Comparison of ENCODE assay signal across 8 cellular contexts in the genomic region with DNA sequence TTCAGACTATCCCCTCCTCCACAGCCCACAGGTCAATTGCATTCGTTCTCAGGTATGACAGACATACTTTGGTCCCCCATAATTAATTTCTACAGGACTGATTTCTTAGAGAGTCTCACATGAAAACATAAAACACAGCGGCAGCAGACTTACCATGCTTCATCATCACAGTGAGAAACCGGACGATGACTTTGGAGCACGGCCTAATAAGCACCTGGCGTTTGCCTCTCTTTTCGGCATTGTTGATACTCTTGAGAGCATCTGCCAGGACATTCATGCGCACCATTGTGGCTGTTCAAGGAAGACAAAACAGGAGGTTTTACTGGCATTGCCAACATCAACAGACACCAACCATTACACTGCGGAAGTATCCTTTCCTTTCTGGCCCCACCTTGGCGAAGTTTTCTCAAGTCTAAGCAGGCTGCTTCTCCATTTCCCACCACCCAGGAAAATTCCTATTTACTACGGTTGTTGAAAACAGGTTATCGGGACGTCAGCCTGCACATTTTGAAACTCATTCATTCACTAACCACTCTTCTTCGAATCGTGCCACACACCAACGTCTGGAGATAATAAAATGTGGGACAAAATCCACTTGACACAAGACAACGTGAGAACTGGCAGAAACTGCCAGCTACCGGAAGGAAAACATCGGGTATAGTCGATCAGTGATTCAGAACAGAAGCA. TPM values are rescaled to one million over a fixed set of nuclear protein-coding genes. Genes with fewer than 3 reads are reported as not detected.
A peak's percentile ranks its signal among the peaks of the same experiment; 100 is the strongest.
DNase-seq lines count a peak whose midpoint lies in the region; ATAC-seq and TF ChIP-seq lines count a peak whose summit lies in the region.

No MANE protein-coding gene starts in this region.

- no peaks in the 10 kb centered on the region for H3K27me3 Mint-ChIP-seq in activated T-cell treated with anti-CD3 and anti-CD28 coated beads, Interleukin-2, amount 50 U/mL, for 72 hours (ENCODE audit: low read depth)
- no peaks in the 10 kb centered on the region for H3K27me3 Mint-ChIP-seq in activated naive CD8-positive, alpha-beta T cell treated with anti-CD3 and anti-CD28 coated beads, Interleukin-2, amount 10 ng/mL, durations not matched to agents 7 days and 5 days

- H3K4me3 ChIP-seq in left lung (peak overlapping the region; percentile 78 to 79), transverse colon (peak overlapping the region; percentile 70 to 88 (median 82))

- no peak for TF ChIP-seq CTCF in left lung (IDR thresholded peaks at IDR 0.05)
- no peak for TF ChIP-seq CTCF in transverse colon (IDR thresholded peaks at IDR 0.05)

- H3K27ac Mint-ChIP-seq in activated T-cell treated with anti-CD3 and anti-CD28 coated beads, Interleukin-2, amount 50 U/mL, for 72 hours = peak overlapping the region; percentile 99
- H3K27ac Mint-ChIP-seq in activated naive CD8-positive, alpha-beta T cell treated with anti-CD3 and anti-CD28 coated beads, Interleukin-2, amount 10 ng/mL, durations not matched to agents 7 days and 5 days = peak overlapping the region; percentile 94

- 9 to 11% methylated on average over 4 to 20 of the region's 20 CpGs for WGBS in transverse colon (ENCODE audit: low coverage in 1 of 2), 2 donors

- H3K9me3 ChIP-seq in left lung = no peaks in the 10 kb centered on the region
- H3K9me3 ChIP-seq in transverse colon = no peaks in the 10 kb centered on the region

- H3K9me3 Mint-ChIP-seq in activated T-cell treated with anti-CD3 and anti-CD28 coated beads, Interleukin-2, amount 50 U/mL, for 72 hours = peaks cover 0 to 1% of the 10 kb centered on the region in 2 donors
- no peaks in the 10 kb centered on the region for H3K9me3 Mint-ChIP-seq in activated naive CD8-positive, alpha-beta T cell treated with anti-CD3 and anti-CD28 coated beads, Interleukin-2, amount 10 ng/mL, durations not matched to agents 7 days and 5 days

- TF ChIP-seq EP300 in transverse colon (IDR thresholded peaks at IDR 0.05; ENCODE audit: low read depth) = no peak

- intact Hi-C loops in left lung (cut with DNase I) (no loop called here), transverse colon (cut with DNase I; ENCODE audit: low total_unique reads) (no loop called here)

- no peak for TF ChIP-seq POLR2A in transverse colon (IDR thresholded peaks at IDR 0.05)

- H3K36me3 ChIP-seq in left lung = peaks cover 0 to 73% of the 10 kb centered on the region in 2 donors
- peaks cover 0 to 61% (median 23%) of the 10 kb centered on the region in 4 donors for H3K36me3 ChIP-seq in transverse colon

- H3K36me3 Mint-ChIP-seq in activated T-cell treated with anti-CD3 and anti-CD28 coated beads, Interleukin-2, amount 50 U/mL, for 72 hours (ENCODE audit: insufficient read depth in 2 of 2) = peaks cover 46 to 72% of the 10 kb centered on the region in 2 donors
- peaks cover 59% of the 10 kb centered on the region for H3K36me3 Mint-ChIP-seq in activated naive CD8-positive, alpha-beta T cell treated with anti-CD3 and anti-CD28 coated beads, Interleukin-2, amount 10 ng/mL, durations not matched to agents 7 days and 5 days

- no peak for DNase-seq in activated T-cell treated with anti-CD3 and anti-CD28 coated beads, Interleukin-2, amount 50 U/mL, for 72 hours
- DNase-seq in activated T-cell treated with anti-CD3 and anti-CD28 coated beads for 4 hours = no peak
- DNase-seq in activated naive CD8-positive, alpha-beta T cell treated with anti-CD3 and anti-CD28 coated beads, Interleukin-2, amount 10 ng/mL, durations not matched to agents 7 days and 5 days = no peak
- no peak for DNase-seq in left lung
- no peak for DNase-seq in transverse colon
- DNase-seq in stimulated activated CD4-positive, alpha-beta T cell treated with anti-CD3 and anti-CD28 coated beads, Interleukin-4, amount 100 ng/mL, for 1 hour = no peak
- DNase-seq in cerebellar nuclear complex (lab: John Stamatoyannopoulos, UW) = no peak
- DNase-seq in activated effector memory CD4-positive, alpha-beta T cell treated with Interleukin-2 at 50 U/mL for 16 hours = no peak

- peak overlapping the region; percentile 94 to 99 for H3K4me3 Mint-ChIP-seq in activated T-cell treated with anti-CD3 and anti-CD28 coated beads, Interleukin-2, amount 50 U/mL, for 72 hours
- peak overlapping the region; percentile 96 for H3K4me3 Mint-ChIP-seq in activated naive CD8-positive, alpha-beta T cell treated with anti-CD3 and anti-CD28 coated beads, Interleukin-2, amount 10 ng/mL, durations not matched to agents 7 days and 5 days

- peaks cover 36 to 52% of the 10 kb centered on the region in 2 donors for H3K4me1 ChIP-seq in left lung
- H3K4me1 ChIP-seq in transverse colon = peaks cover 9 to 54% (median 41%) of the 10 kb centered on the region in 4 donors

- ATAC-seq in activated T-cell treated with anti-CD3 and anti-CD28 coated beads, Interleukin-2, amount 50 U/mL, for 72 hours (replicated peaks in 1 of 2) = no peak
- ATAC-seq in activated naive CD8-positive, alpha-beta T cell treated with anti-CD3 and anti-CD28 coated beads, Interleukin-2, amount 10 ng/mL, durations not matched to agents 7 days and 5 days (ENCODE audit: low read depth) = no peak
- no peak for ATAC-seq in left lung

- H3K27ac ChIP-seq in left lung (peak overlapping the region in 1 of 2 donors; percentile 89), transverse colon (peak overlapping the region; percentile 85 to 92 (median 90))

- H3K4me1 Mint-ChIP-seq in activated T-cell treated with anti-CD3 and anti-CD28 coated beads, Interleukin-2, amount 50 U/mL, for 72 hours (ENCODE audit: low read depth) = peaks cover 75% of the 10 kb centered on the region
- H3K4me1 Mint-ChIP-seq in activated naive CD8-positive, alpha-beta T cell treated with anti-CD3 and anti-CD28 coated beads, Interleukin-2, amount 10 ng/mL, durations not matched to agents 7 days and 5 days = peaks cover 49% of the 10 kb centered on the region

- H3K27me3 ChIP-seq in left lung (no peaks in the 10 kb centered on the region), transverse colon (no peaks in the 10 kb centered on the region)

- POLR2A ChIA-PET in activated naive CD8-positive, alpha-beta T cell treated with anti-CD3 and anti-CD28 coated beads, Interleukin-2, amount 10 ng/mL, durations not matched to agents 7 days and 5 days (lab: Charles Lee) = interaction anchor here (1.2 to 11.9 kb wide), 6 partner anchors 13 to 137 kb away, joined by 3 to 214 read pairs (median 6); partner anchors contain the start of genes ARL6IP1 and SMG1

- in situ Hi-C loops in transverse colon (cut with MboI; ENCODE audit: low pct_ligation_motif_present in 1 of 4, low pct_unique_long_range_greater_than_20kb in 1 of 4, low sequenced_read_pairs in 3 of 4) = no loop called here

RNA-seq across cellular contexts. Expression of gene RPS15A, which starts 1.2 kb away (rescaled TPM):
- 1,000 to 10,000 TPM; 2,952 to 3,046 TPM for total RNA-seq in activated T-cell treated with anti-CD3 and anti-CD28 coated beads, Interleukin-2, amount 50 U/mL, for 72 hours
- total RNA-seq in activated naive CD8-positive, alpha-beta T cell treated with anti-CD3 and anti-CD28 coated beads, Interleukin-2, amount 10 ng/mL, durations not matched to agents 7 days and 5 days = 1,000 to 10,000 TPM; 1,969 to 2,023 TPM
- total RNA-seq in left lung = 1,000 to 10,000 TPM; 1,015 to 1,060 TPM
- total RNA-seq in transverse colon = 1,000 to 10,000 TPM in 3 of 4 donors, 100 to 1,000 TPM in 1; 885 to 1,418 (median 1,010) TPM

RNA-seq across cellular contexts. Expression of gene ARL6IP1, which starts 12.4 kb away (rescaled TPM):
- 100 to 1,000 TPM; 164 to 169 TPM for total RNA-seq in activated T-cell treated with anti-CD3 and anti-CD28 coated beads, Interleukin-2, amount 50 U/mL, for 72 hours
- 100 to 1,000 TPM; 176 to 182 TPM for total RNA-seq in activated naive CD8-positive, alpha-beta T cell treated with anti-CD3 and anti-CD28 coated beads, Interleukin-2, amount 10 ng/mL, durations not matched to agents 7 days and 5 days
- total RNA-seq in left lung (100 to 1,000 TPM in 1 of 2 donors, 10 to 100 TPM in 1; 97.6 to 115 TPM), transverse colon (100 to 1,000 TPM in 3 of 4 donors, 10 to 100 TPM in 1; 73.0 to 232 (median 175) TPM)
